21 cellular contexts compared by ENCODE assay signal in genomic region chr13:111948281-111948680, GRCh38.
"Had no signal": no experiment of that assay in that cellular context is flagged by ENCODE, and none has a peak within 500 bp of the region (broad histone marks: within the 10 kb centered on the region; RNA-seq: fewer than 3 reads in every experiment).

No MANE protein-coding gene starts in this region.

- FAIRE-seq: bronchial epithelial cell, TTC549 had no signal

- DNase-seq: activated CD4-positive, alpha-beta T cell treated with anti-CD3 and anti-CD28 coated beads, Interleukin-2, amount 10 ng/mL, durations not matched to agents 24 days and 14 days; activated CD4-positive, alpha-beta T cell treated with anti-CD3 and anti-CD28 coated beads, Interleukin-2, amount 50 U/mL, for 4 hours; activated CD8-positive, alpha-beta T cell treated with anti-CD3 and anti-CD28 coated beads for 36 hours; activated naive CD4-positive, alpha-beta T cell treated with anti-CD3 and anti-CD28 coated beads, Interleukin-2, amount 10 ng/mL, durations not matched to agents 7 days and 5 days; activated naive CD8-positive, alpha-beta T cell treated with anti-CD3 and anti-CD28 coated beads, Interleukin-2, amount 50 U/mL, for 24 hours; activated T-cell treated with anti-CD3 and anti-CD28 coated beads, Interleukin-2, amount 50 U/mL, for 24 hours; anterior cingulate cortex; central memory CD4-positive, alpha-beta T cell; Kasumi-1; KG1; MM.1S; MV-4-11; NCI-H1092; NCI-H1436 treated with DMSO at 0.1 percent for 48 hours; NCI-H1694 treated with DMSO at 0.1 percent for 48 hours; NCI-H345; NCI-H524 treated with DMSO at 0.1 percent for 48 hours; SHP77 treated with DMSO at 0.1 percent for 48 hours; SK-N-SH had no signal
